22 cellular contexts compared by ENCODE assay signal in the genomic region with DNA sequence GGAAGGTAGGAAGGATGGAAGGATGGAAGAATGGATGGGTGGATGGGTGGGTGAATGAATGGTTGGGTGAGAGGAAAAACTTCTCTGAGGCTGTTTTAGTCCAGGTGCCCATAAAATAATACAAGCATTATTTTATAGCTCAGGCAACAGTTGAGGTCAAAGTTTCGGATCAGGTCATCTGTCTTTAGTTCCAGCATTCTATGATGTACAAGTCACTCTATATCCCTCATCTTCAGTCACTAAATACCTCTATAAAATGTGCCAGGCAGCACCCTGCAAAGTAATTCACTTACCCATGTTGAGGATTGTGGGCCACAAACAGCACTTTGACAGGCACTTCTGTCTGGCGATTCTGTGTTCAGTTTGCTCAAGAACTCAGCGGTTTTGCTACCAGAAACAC.
"Had no signal": no experiment of that assay in that cellular context is flagged by ENCODE, and none has a peak within 500 bp of the region (broad histone marks: within the 10 kb centered on the region; RNA-seq: fewer than 3 reads in every experiment).

No MANE protein-coding gene starts in this region.

- H3K36me3 ChIP-seq: colonic mucosa, gastrocnemius medialis, neural progenitor cell, prostate gland, right atrium auricular region, thyroid gland had no signal

- H3K4me3 Mint-ChIP-seq: mesothelial cell of epicardium; naive thymus-derived CD4-positive, alpha-beta T cell; nephron; neural progenitor cell had no signal

- H3K27me3 ChIP-seq: colonic mucosa, gastrocnemius medialis, neural progenitor cell, right atrium auricular region, stomach, thyroid gland had no signal

- H3K9me3 Mint-ChIP-seq: neural progenitor cell had no signal

- H3K4me1 ChIP-seq: colonic mucosa, prostate gland, right atrium auricular region, stomach, thyroid gland had no signal

- H3K4me1 Mint-ChIP-seq: neural progenitor cell had no signal

- H3K9me3 ChIP-seq: colonic mucosa, gastrocnemius medialis, prostate gland, right atrium auricular region, stomach, thyroid gland had no signal

- H2AFZ ChIP-seq: neural progenitor cell had no signal

- ATAC-seq: gastrocnemius medialis; left lobe of liver; naive thymus-derived CD4-positive, alpha-beta T cell; sciatic nerve had no signal

- H3K36me3 Mint-ChIP-seq: neural progenitor cell had no signal

- H3K27ac ChIP-seq: colonic mucosa, gastrocnemius medialis, neural progenitor cell, right atrium auricular region, stomach, thyroid gland had no signal

- H3K27ac Mint-ChIP-seq: neural progenitor cell had no signal

- H3K9ac ChIP-seq: neural progenitor cell had no signal

- H3K4me3 ChIP-seq: colonic mucosa, gastrocnemius medialis, lung, neural progenitor cell, prostate gland, right atrium auricular region, smooth muscle cell, stomach, thyroid gland had no signal

- H3K4me2 ChIP-seq: neural progenitor cell, smooth muscle cell had no signal

- H3K27me3 Mint-ChIP-seq: naive thymus-derived CD4-positive, alpha-beta T cell had no signal

- DNase-seq: colonic mucosa; dermis blood vessel endothelial cell; gastrocnemius medialis; head of caudate nucleus; mesenchymal stem cell; naive thymus-derived CD4-positive, alpha-beta T cell; stimulated activated CD4-positive, alpha-beta T cell treated with anti-CD3 and anti-CD28 coated beads, Interleukin-12 subunit alpha, Interleukin-12 subunit beta, amount 100 ng/mL, for 4 hours; stimulated activated CD4-positive, alpha-beta T cell treated with anti-CD3 and anti-CD28 coated beads, Interleukin-1b, Interleukin-23, amount 100 ng/mL, for 48 hours; stimulated activated CD4-positive, alpha-beta T cell treated with anti-CD3 and anti-CD28 coated beads, Interleukin-4, amount 100 ng/mL, for 1 hour; stimulated activated CD8-positive, alpha-beta memory T cell treated with anti-CD3 and anti-CD28 coated beads, Interleukin-4, amount 100 ng/mL, for 48 hours; stimulated activated naive CD4-positive, alpha-beta T cell treated with Interleukin-2 at 50 U/mL for 16 hours; stomach; thyroid gland had no signal
